In the genomic region with DNA sequence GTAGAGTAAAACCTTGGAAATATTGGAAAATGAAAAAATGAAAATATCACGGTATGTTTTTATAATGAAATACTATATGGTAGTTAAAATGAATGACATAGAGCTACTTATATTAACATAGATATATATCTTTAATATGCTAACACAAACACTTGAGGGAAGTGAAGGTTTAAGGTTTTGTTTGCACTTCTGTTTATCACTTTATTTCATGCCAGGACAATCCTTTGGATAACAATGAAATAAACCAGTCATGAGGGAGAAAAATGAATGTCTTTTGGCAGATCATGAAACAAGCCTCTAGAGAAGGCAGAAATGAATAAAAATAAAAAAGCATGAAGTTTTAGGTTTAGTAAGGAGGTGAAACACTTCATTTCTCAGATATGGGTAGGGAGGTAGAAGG, we compare ENCODE assay signal across 23 cellular contexts.
A peak's percentile ranks its signal among the peaks of the same experiment; 100 is the strongest.
DNase-seq lines count a peak whose midpoint lies in the region; ATAC-seq, FAIRE-seq and TF ChIP-seq lines count a peak whose summit lies in the region.
"Had no signal": no experiment of that assay in that cellular context is flagged by ENCODE, and none has a peak within 500 bp of the region (broad histone marks: within the 10 kb centered on the region; RNA-seq: fewer than 3 reads in every experiment).

No MANE protein-coding gene starts in this region.

- H3K4me3 Mint-ChIP-seq in mesothelial cell of epicardium, result no peak overlapping the region
- H3K4me3 Mint-ChIP-seq: B cell; CD4-positive, CD25-positive, alpha-beta regulatory T cell; CD8-positive, alpha-beta T cell had no signal

- FAIRE-seq in G401.6 (lab: Jason Lieb, UNC), result peak; percentile 53
- peak; percentile 66 for FAIRE-seq in endometrium (lab: Jason Lieb, UNC)
- FAIRE-seq: A204.1, GM12878, GM19239, H1 had no signal

- intact Hi-C loops in lower lobe of right lung (cut with DNase I), result no loop called here

- in situ Hi-C loops in brain microvascular endothelial cell (cut with HindIII; ENCODE audit: low pct_ligation_motif_present, low sequenced_read_pairs), result no loop called here

- H3K9me3 ChIP-seq in lower lobe of right lung, result no peaks in the 10 kb centered on the region
- H3K9me3 ChIP-seq: BLaER1, Caco-2 had no signal

- H3K36me3 Mint-ChIP-seq in mesothelial cell of epicardium, result peaks cover 17% of the 10 kb centered on the region

- H3K27me3 Mint-ChIP-seq in mesothelial cell of epicardium (ENCODE audit: low read depth), result no peaks in the 10 kb centered on the region
- H3K27me3 Mint-ChIP-seq: B cell; CD4-positive, CD25-positive, alpha-beta regulatory T cell had no signal

- TF ChIP-seq CTCF in mesothelial cell of epicardium (IDR thresholded peaks at IDR 0.05; ENCODE audit: unreplicated experiment), result no peak
- no peak for TF ChIP-seq CTCF in lower lobe of right lung (IDR thresholded peaks at IDR 0.05)
- TF ChIP-seq CTCF in brain microvascular endothelial cell (IDR thresholded peaks at IDR 0.05; ENCODE audit: low read depth, low read length, missing control alignments), result no peak

- peaks cover 4% of the 10 kb centered on the region for H3K36me3 ChIP-seq in lower lobe of right lung
- H3K36me3 ChIP-seq in brain microvascular endothelial cell (replicated peaks), result no peaks in the 10 kb centered on the region

- ATAC-seq in lower lobe of right lung, result no peak
- ATAC-seq: CD8-positive, alpha-beta T cell; GM12878 had no signal

- DNase-seq in mesothelial cell of epicardium (ENCODE audit: low spot score in 2 of 2, unreplicated experiment in 2 of 2) (no peak), lower lobe of right lung (no peak), brain microvascular endothelial cell (no peak)
- DNase-seq in activated CD4-positive, alpha-beta T cell treated with anti-CD3 and anti-CD28 coated beads for 1 hour, result no peak
- DNase-seq: Caco-2; CD4-positive, CD25-positive, alpha-beta regulatory T cell; CD8-positive, alpha-beta T cell; DMS153; DND-41; GDM1; GM23248; H7; HCEC 1CT had no signal

- H3K27ac Mint-ChIP-seq in mesothelial cell of epicardium, result peak overlapping the region; percentile 12
- H3K27ac Mint-ChIP-seq: B cell; CD4-positive, CD25-positive, alpha-beta regulatory T cell; CD8-positive, alpha-beta T cell had no signal

- peaks cover 16% of the 10 kb centered on the region for H3K9me3 Mint-ChIP-seq in mesothelial cell of epicardium
- H3K9me3 Mint-ChIP-seq: CD8-positive, alpha-beta T cell had no signal

- H3K4me3 ChIP-seq in lower lobe of right lung, result no peak overlapping the region
- no peak overlapping the region for H3K4me3 ChIP-seq in brain microvascular endothelial cell (ENCODE audit: low read depth, low read length)
- H3K4me3 ChIP-seq: BLaER1, GM12878, GM23248 had no signal

- no peak overlapping the region for H3K27ac ChIP-seq in lower lobe of right lung
- H3K27ac ChIP-seq in brain microvascular endothelial cell, result no peak overlapping the region
- H3K27ac ChIP-seq: 22Rv1, BLaER1, C4-2B, GM23248 had no signal

- H3K4me1 ChIP-seq in lower lobe of right lung, result no peaks in the 10 kb centered on the region
- H3K4me1 ChIP-seq: BLaER1, Caco-2 had no signal

- no peaks in the 10 kb centered on the region for H3K27me3 ChIP-seq in lower lobe of right lung (ENCODE audit: low read depth)
- no peaks in the 10 kb centered on the region for H3K27me3 ChIP-seq in brain microvascular endothelial cell (replicated peaks)
- H3K27me3 ChIP-seq: BLaER1 had no signal

- H3K4me1 Mint-ChIP-seq in mesothelial cell of epicardium, result peaks cover 2% of the 10 kb centered on the region
- H3K4me1 Mint-ChIP-seq: B cell had no signal
